Comparison of ENCODE assay signal across 15 cellular contexts in the genomic region with DNA sequence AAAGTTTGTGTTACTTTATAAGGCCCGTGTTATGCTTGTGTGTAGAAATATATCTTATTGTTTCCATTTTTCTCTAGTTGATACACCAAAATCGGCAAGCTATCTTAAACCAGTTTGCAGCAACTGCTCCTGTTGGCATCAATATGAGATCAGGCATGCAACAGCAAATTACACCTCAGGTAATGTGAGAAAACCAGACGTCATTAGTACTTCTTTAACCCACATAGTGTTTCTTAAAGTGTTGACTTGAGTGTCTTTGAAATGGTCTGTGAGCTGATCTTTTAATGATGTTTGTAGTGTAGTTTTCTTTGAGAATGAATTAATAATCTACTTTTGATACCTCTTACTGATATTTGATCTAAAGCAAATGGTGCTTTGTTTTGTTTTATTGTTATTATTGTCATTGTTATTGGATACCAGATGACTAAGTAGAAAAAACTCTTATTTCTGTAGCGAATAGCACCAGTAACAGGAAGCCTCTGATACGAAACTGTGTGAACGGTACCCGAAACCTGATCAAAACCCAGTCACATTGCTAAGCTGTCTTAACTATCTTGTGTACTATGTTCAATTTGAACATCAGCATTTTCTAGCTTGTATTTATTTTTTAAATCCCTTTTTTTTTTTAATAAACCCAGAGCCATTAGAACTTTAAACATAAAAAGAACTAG.
"Had no signal": no experiment of that assay in that cellular context is flagged by ENCODE, and none has a peak within 500 bp of the region (broad histone marks: within the 10 kb centered on the region; RNA-seq: fewer than 3 reads in every experiment).

No MANE protein-coding gene starts in this region.

- H3K4me3 ChIP-seq: heart left ventricle, thyroid gland, uterus had no signal

- ATAC-seq: heart left ventricle; naive thymus-derived CD8-positive, alpha-beta T cell; sciatic nerve had no signal

- H3K4me3 Mint-ChIP-seq: activated naive CD8-positive, alpha-beta T cell had no signal

- H3K27ac ChIP-seq: heart left ventricle, thyroid gland, uterus had no signal

- DNase-seq: activated CD4-positive, alpha-beta T cell treated with anti-CD3 and anti-CD28 coated beads for 4 hours; activated gamma-delta T cell; amygdala; foreskin melanocyte; heart left ventricle; mammary epithelial cell; nucleus accumbens; stimulated activated CD4-positive, alpha-beta T cell treated with anti-CD3 and anti-CD28 coated beads, Interleukin-4, amount 100 ng/mL, for 24 hours; T-helper 1 cell; thyroid gland; uterus had no signal

- H3K27ac Mint-ChIP-seq: activated naive CD8-positive, alpha-beta T cell; progenitor cell of endocrine pancreas had no signal

- H3K27me3 ChIP-seq: heart left ventricle, thyroid gland, uterus had no signal

- H3K9me3 ChIP-seq: heart left ventricle, thyroid gland, uterus had no signal

- H3K36me3 ChIP-seq: thyroid gland, uterus had no signal

- H3K9me3 Mint-ChIP-seq: naive thymus-derived CD8-positive, alpha-beta T cell had no signal

- H3K27me3 Mint-ChIP-seq: activated naive CD8-positive, alpha-beta T cell; naive thymus-derived CD8-positive, alpha-beta T cell; progenitor cell of endocrine pancreas had no signal
